ENCODE assay signal across 3 cellular contexts in the genomic region with DNA sequence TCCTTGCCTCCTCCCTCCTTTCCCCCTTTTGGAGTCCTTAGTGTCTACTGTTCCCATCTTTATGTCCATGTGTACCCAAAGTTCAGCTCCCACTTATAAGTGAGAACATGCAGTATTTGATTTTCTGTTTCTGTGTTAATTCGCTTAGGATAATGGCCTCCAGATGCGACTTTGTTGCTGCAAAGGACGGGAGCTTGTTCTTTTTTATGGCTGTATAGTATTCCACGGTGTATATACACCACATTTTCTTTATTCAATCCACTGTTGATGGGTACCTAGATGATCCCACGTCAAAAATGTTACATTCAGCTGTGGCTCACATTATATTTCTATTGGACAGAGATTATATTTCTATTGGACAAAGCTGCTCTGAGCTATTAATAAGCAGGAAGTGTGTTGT.
"Had no signal": no experiment of that assay in that cellular context is flagged by ENCODE, and none has a peak within 500 bp of the region (broad histone marks: within the 10 kb centered on the region; RNA-seq: fewer than 3 reads in every experiment).

No MANE protein-coding gene starts in this region.

- H3K4me2 ChIP-seq: GM23338 had no signal

- H2AFZ ChIP-seq: GM23338 had no signal

- H3K36me3 ChIP-seq: HAP-1 had no signal

- H3K4me3 ChIP-seq: GM23338, HAP-1 had no signal

- H3K4me1 ChIP-seq: HAP-1 had no signal

- H3K9me3 Mint-ChIP-seq: GM23338 had no signal

- H3K4me3 Mint-ChIP-seq: GM23338 had no signal

- FAIRE-seq: HTR-8/SVneo had no signal

- H3K9me3 ChIP-seq: HAP-1 had no signal
